Comparison of ENCODE assay signal across 7 cellular contexts in genomic region chr17:64928701-64929100, GRCh38. TPM values are rescaled to one million over a fixed set of nuclear protein-coding genes. Genes with fewer than 3 reads are reported as not detected.
A peak's percentile ranks its signal among the peaks of the same experiment; 100 is the strongest.
DNase-seq lines count a peak whose midpoint lies in the region; ATAC-seq, FAIRE-seq and TF ChIP-seq lines count a peak whose summit lies in the region.
"Not testable (repeated sequence)": the region's sequence is repeated elsewhere in the genome, so short reads cannot be mapped to it uniquely, and the experiment has no call there.

No MANE protein-coding gene starts in this region.

- WGBS in A549 (ENCODE audit: missing lambda C conversion rate), result 64% methylated on average over 3 of the region's 3 CpGs
- WGBS in K562 (ENCODE audit: insufficient coverage, low coverage, missing lambda C conversion rate), result 60% methylated on average over 2 of the region's 3 CpGs
- WGBS in small intestine, 3 donors, result 40 to 78% (median 51%) methylated on average over 3 of the region's 3 CpGs

- not testable (repeated sequence) for FAIRE-seq in A549 (lab: Jason Lieb, UNC); K562 (lab: Jason Lieb, UNC); small intestine (lab: Jason Lieb, UNC)

- BruUV-seq in PC-3 (replicated peaks; lab: Mats Ljungman, UMichigan); K562 (replicated peaks; lab: Mats Ljungman, UMichigan): not testable (repeated sequence)

- TF ChIP-seq EP300 in A549 (IDR thresholded peaks at IDR 0.05); K562 (IDR thresholded peaks at IDR 0.05; ENCODE audit: low read length): not testable (repeated sequence)

- not testable (repeated sequence) for H2AFZ ChIP-seq in PC-3 (ENCODE audit: low read length); K562 (ENCODE audit: low read depth, low read length)

- TF ChIP-seq CTCF in A549 (IDR thresholded peaks at IDR 0.05); HFFc6 (IDR thresholded peaks at IDR 0.05); PC-3 (conservative IDR thresholded peaks at IDR 0.05; ENCODE audit: low read depth, low read length); K562 (IDR thresholded peaks at IDR 0.05 in 2 of 3, conservative IDR thresholded peaks at IDR 0.05 in 1 of 3; ENCODE audit: insufficient read depth in 2 of 3, low read depth in 1 of 3, low read length in 3 of 3); fibroblast of the aortic adventitia (IDR thresholded peaks at IDR 0.05; ENCODE audit: insufficient read depth, low read length); mucosa of descending colon (IDR thresholded peaks at IDR 0.05): not testable (repeated sequence)

- H3K27me3 Mint-ChIP-seq in HFFc6 (ENCODE audit: insufficient read depth), result not testable (repeated sequence)

- not testable (repeated sequence) for H3K9ac ChIP-seq in PC-3 (ENCODE audit: low read length); K562 (ENCODE audit: insufficient read depth in 1 of 2, low read depth in 2 of 2, low read length in 2 of 2)

- not testable (repeated sequence) for H3K36me3 Mint-ChIP-seq in HFFc6 (ENCODE audit: low read depth)

- not testable (repeated sequence) for ATAC-seq in A549, PC-3, K562
- ATAC-seq in mucosa of descending colon, result peak; percentile 35

- H4K20me1 ChIP-seq in PC-3 (ENCODE audit: low read length); K562 (replicated peaks; ENCODE audit: control insufficient read depth, insufficient read depth, low read length): not testable (repeated sequence)

- not testable (repeated sequence) for H3F3A ChIP-seq in PC-3 (ENCODE audit: low read length, unreplicated experiment)

- peak overlapping the region; percentile 10; the same call in 1 of the 2 replicates for H3K27ac Mint-ChIP-seq in HFFc6

- in situ Hi-C loops in K562 (cut with MboI), result not testable (repeated sequence)

- not testable (repeated sequence) for TF ChIP-seq RAD21 in A549 (conservative IDR thresholded peaks at IDR 0.05 in 1 of 2, IDR thresholded peaks at IDR 0.05 in 1 of 2); K562 (CRISPR knock-in tag; conservative IDR thresholded peaks at IDR 0.05 in 1 of 2, IDR thresholded peaks at IDR 0.05 in 1 of 2)

- CTCF ChIA-PET in A549 (lab: Yijun Ruan, JAX), result interaction anchor here (0.6 to 3.2 kb wide), 3 partner anchors 8 to 33 kb away, joined by 3 to 38 read pairs (median 3); no protein-coding TSS in a partner anchor
- CTCF ChIA-PET in PC-3 (lab: Charles Lee); K562 (lab: Yijun Ruan, JAX; ENCODE audit: low intra/inter-chr PET ratio): not testable (repeated sequence)

- peaks cover 42% of the 10 kb centered on the region for H3K4me1 Mint-ChIP-seq in HFFc6 (ENCODE audit: low read depth)

- not testable (repeated sequence) for DNase-seq in A549 (ENCODE audit: low read depth in 1 of 2, low spot score in 1 of 2); HFFc6; PC-3; K562 (ENCODE audit: extremely low read depth in 1 of 4, low spot score in 3 of 4); mucosa of descending colon
- peak; percentile 16 for DNase-seq in fibroblast of the aortic adventitia (ENCODE audit: low read depth)
- DNase-seq in small intestine, result peak; percentile 9

- H3K4me3 ChIP-seq in A549; PC-3 (ENCODE audit: low read length); K562; fibroblast of the aortic adventitia (ENCODE audit: low read depth, low read length); mucosa of descending colon; small intestine (ENCODE audit: low read depth in 1 of 2, low read length in 2 of 2): not testable (repeated sequence)

- not testable (repeated sequence) for H3K4me3 Mint-ChIP-seq in HFFc6

- H3K4me2 ChIP-seq in A549; PC-3 (ENCODE audit: low read length); K562 (ENCODE audit: insufficient read depth, low read length): not testable (repeated sequence)

- H3K36me3 ChIP-seq in PC-3 (ENCODE audit: low read depth, low read length); K562 (ENCODE audit: control insufficient read depth, insufficient read depth, low read length); mucosa of descending colon (ENCODE audit: low read depth); small intestine (ENCODE audit: control insufficient read depth in 2 of 2, insufficient read depth in 2 of 2, low read length in 2 of 2): not testable (repeated sequence)

- not testable (repeated sequence) for H3K9me3 Mint-ChIP-seq in HFFc6

- H3K9me1 ChIP-seq in K562 (ENCODE audit: control insufficient read depth, insufficient read depth, low read length), result not testable (repeated sequence)

- TF ChIP-seq POLR2A in A549 (IDR thresholded peaks at IDR 0.05; ENCODE audit: low read length); K562 (conservative IDR thresholded peaks at IDR 0.05): not testable (repeated sequence)

- H3K27me3 ChIP-seq in PC-3 (ENCODE audit: low read length); K562 (ENCODE audit: control insufficient read depth in 2 of 2, insufficient read depth in 2 of 2, low read length in 2 of 2); small intestine (ENCODE audit: control insufficient read depth in 2 of 2, insufficient read depth in 2 of 2, low read length in 2 of 2): not testable (repeated sequence)

- H3K27ac ChIP-seq in A549 (peak overlapping the region; percentile 30 to 52), PC-3 (ENCODE audit: low read length) (peak overlapping the region; percentile 73; the same call in 1 of the 2 replicates)
- H3K27ac ChIP-seq in K562 (ENCODE audit: extremely low read depth, low read depth, low read length); small intestine (ENCODE audit: low read depth in 1 of 2, low read length in 1 of 2): not testable (repeated sequence)

- peaks cover 39% of the 10 kb centered on the region for H3K4me1 ChIP-seq in A549
- H3K4me1 ChIP-seq in PC-3 (ENCODE audit: insufficient read depth, low read length), result peaks cover 24% of the 10 kb centered on the region
- H3K4me1 ChIP-seq in K562 (replicated peaks in 1 of 2; ENCODE audit: control insufficient read depth in 2 of 2, insufficient read depth in 2 of 2, low read length in 2 of 2), result peaks cover 12% of the 10 kb centered on the region in 2 experiments; a peak in 4 of 5 replicates
- H3K4me1 ChIP-seq in mucosa of descending colon (ENCODE audit: low read depth); small intestine (ENCODE audit: control insufficient read depth in 2 of 2, insufficient read depth in 1 of 2, low read depth in 1 of 2, low read length in 1 of 2): not testable (repeated sequence)

- POLR2A ChIA-PET in A549 (lab: Yijun Ruan, JAX); PC-3 (lab: Charles Lee; ENCODE audit: unreplicated experiment); K562 (lab: Yijun Ruan, JAX): not testable (repeated sequence)

- intact Hi-C loops in PC-3 (cut with micrococcal nuclease); K562 (cut with micrococcal nuclease); mucosa of descending colon (cut with DNase I, micrococcal nuclease): not testable (repeated sequence)

- not testable (repeated sequence) for H3K9me3 ChIP-seq in A549; PC-3 (ENCODE audit: low read length); K562 (replicated peaks; ENCODE audit: control insufficient read depth, insufficient read depth, low read depth, low read length); mucosa of descending colon; small intestine (ENCODE audit: control insufficient read depth, low read depth)

- not testable (repeated sequence) for H3K79me2 ChIP-seq in PC-3 (ENCODE audit: low read length); K562 (ENCODE audit: control insufficient read depth, insufficient read depth, low read length)

- not testable (repeated sequence) for H3K9me2 ChIP-seq in PC-3 (replicated peaks; ENCODE audit: low read length)

RNA-seq across cellular contexts. Expression of gene LRRC37A3, which starts 9.4 kb away (rescaled TPM):
- 4.9 and 6.9 TPM in 2 replicates for polyA plus RNA-seq in A549 (2011; rRNA removed)
- 1.3 and 1.7 TPM in 2 replicates for polyA plus RNA-seq in A549 (2012; cell fraction: cytosol; rRNA removed)
- polyA plus RNA-seq in A549 (2012; cell fraction: nucleus; rRNA removed), result 3.1 and 7.3 TPM in 2 replicates
- 2.7 to 3.8 TPM (median 2.8 TPM) in 3 replicates for polyA plus RNA-seq in A549 (2017; fragmentation: RNase III; extraction: RNeasy Plus Mini Kit Qiagen cat#74134 plus additional on column Dnase treatment)
- 11.3 and 19.7 TPM in 2 replicates for polyA minus RNA-seq in A549 (2011; rRNA and poly(A)+ RNA removed)
- 1 to 10 TPM; 1.0 to 3.2 (median 2.8) TPM for total RNA-seq in HFFc6 (2021; fragmentation: NEBNext Ultra II Directional; extraction: Animal tissue kit (Norgen Biotek cat#: 25700))
- 6.4 and 7.1 TPM in 2 replicates for total RNA-seq in PC-3 (2014; rRNA removed)
- 41.7 and 83.3 TPM in 2 replicates for total RNA-seq in K562 (2011; cell fraction: chromatin; rRNA removed; ENCODE audit: low replicate concordance)
- total RNA-seq in K562 (2011; cell fraction: nucleolus; rRNA removed), result 27.2 and 27.9 TPM in 2 replicates
- total RNA-seq in K562 (2011; cell fraction: nucleoplasm; rRNA removed), result 50.4 and 79.2 TPM in 2 replicates
- 2.4 and 2.7 TPM in 2 replicates for total RNA-seq in K562 (2014; rRNA removed)
- 3.7 and 4.3 TPM in 2 replicates for total RNA-seq in K562 (2014; rRNA removed; fragmentation: Illumina TruSeq; extraction: Trizol)
- total RNA-seq in K562 (2015; rRNA removed; fragmentation: Illumina TruSeq; extraction: Trizol), result 4.6 and 5.4 TPM in 2 replicates
- total RNA-seq in K562 (2021), result 3.6 and 5.9 TPM in 2 replicates
- 1.9 and 2.2 TPM in 2 replicates for polyA plus RNA-seq in K562 (2011; rRNA removed)
- polyA plus RNA-seq in K562 (2011; cell fraction: cytosol; rRNA removed), result 0.91 and 1.2 TPM in 2 replicates
- polyA plus RNA-seq in K562 (2011; cell fraction: nucleus; rRNA removed), result 3.4 and 4.8 TPM in 2 replicates
- polyA plus RNA-seq in K562 (2012), result 1.3 and 2.2 TPM in 2 replicates
- polyA plus RNA-seq in K562 (2014; fragmentation: Illumina TruSeq; extraction: Trizol), result 1.1 and 1.5 TPM in 2 replicates
- polyA plus RNA-seq in K562 (2014; fragmentation: Nextera tagmentation; extraction: Ambion mirVana), result under 1 TPM; 0.14 to 0.66 TPM
- 2.0 and 4.2 TPM in 2 replicates for polyA plus RNA-seq in K562 (2014; rRNA removed)
- 14.2 and 17.4 TPM in 2 replicates for polyA minus RNA-seq in K562 (2011; rRNA and poly(A)+ RNA removed)
- polyA minus RNA-seq in K562 (2011; cell fraction: cytosol; rRNA and poly(A)+ RNA removed), result 1.7 and 4.7 TPM in 2 replicates
- 7.4 and 15.3 TPM in 2 replicates for polyA minus RNA-seq in K562 (2011; cell fraction: nucleus; rRNA and poly(A)+ RNA removed)
- 8.9 and 10.1 TPM in 2 replicates for total RNA-seq in fibroblast of the aortic adventitia (ENCODE audit: low replicate concordance)
- total RNA-seq in mucosa of descending colon, result 10 to 100 TPM; 10.2 to 16.8 (median 13.1) TPM
- polyA plus RNA-seq in small intestine, result 1 to 10 TPM in 2 of 3 donors, under 1 TPM in 1; 0.27 to 2.5 (median 1.5) TPM
